Comparison of ENCODE assay signal across 18 cellular contexts in the genomic region with DNA sequence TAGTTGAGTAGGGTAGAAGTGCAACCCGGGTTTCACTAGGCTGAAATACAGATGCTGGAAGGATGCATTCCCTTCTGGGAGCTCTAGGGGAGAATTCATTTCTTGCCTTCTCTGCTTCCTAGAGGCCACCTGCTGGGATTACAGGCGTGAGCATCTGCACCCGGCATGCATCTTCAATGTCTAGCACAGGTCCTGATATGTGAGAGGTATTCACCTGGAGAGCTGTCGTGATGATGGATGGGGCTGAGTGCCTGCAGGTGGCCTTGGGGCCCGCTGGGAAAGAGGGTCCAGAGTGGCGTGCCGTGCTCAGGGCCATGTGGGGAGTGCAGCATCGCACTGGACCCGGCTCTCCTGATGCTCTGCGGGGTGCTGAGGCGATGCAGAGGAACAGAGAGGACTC. TPM values are rescaled to one million over a fixed set of nuclear protein-coding genes. Genes with fewer than 3 reads are reported as not detected.
DNase-seq lines count a peak whose midpoint lies in the region; ATAC-seq and TF ChIP-seq lines count a peak whose summit lies in the region.
"Had no signal": no experiment of that assay in that cellular context is flagged by ENCODE, and none has a peak within 500 bp of the region (broad histone marks: within the 10 kb centered on the region; RNA-seq: fewer than 3 reads in every experiment).

No MANE protein-coding gene starts in this region.

- TF ChIP-seq CTCF in left lung (IDR thresholded peaks at IDR 0.05) (no peak), brain microvascular endothelial cell (IDR thresholded peaks at IDR 0.05; ENCODE audit: low read depth, low read length, missing control alignments) (no peak)

- peaks cover 11 to 76% of the 10 kb centered on the region in 2 donors for H3K27me3 ChIP-seq in left lung
- H3K27me3 ChIP-seq in brain microvascular endothelial cell (replicated peaks): peaks cover 42% of the 10 kb centered on the region
- H3K27me3 ChIP-seq: BE2C had no signal

- H3K36me3 ChIP-seq in left lung (no peaks in the 10 kb centered on the region), brain microvascular endothelial cell (replicated peaks) (no peaks in the 10 kb centered on the region)
- H3K36me3 ChIP-seq: BE2C, HAP-1 had no signal

- ATAC-seq in left lung: peak; percentile 18
- no peak for ATAC-seq in GM18498 (IDR thresholded peaks at IDR 0.05; ENCODE audit: unreplicated experiment)

- no peak overlapping the region for H3K27ac ChIP-seq in left lung
- no peak overlapping the region for H3K27ac ChIP-seq in brain microvascular endothelial cell
- H3K27ac ChIP-seq: PC-9 had no signal

- intact Hi-C loops in left lung (cut with DNase I): no loop called here

- in situ Hi-C loops in brain microvascular endothelial cell (cut with HindIII; ENCODE audit: low pct_ligation_motif_present, low sequenced_read_pairs): no loop called here

- no peaks in the 10 kb centered on the region for H3K9me3 ChIP-seq in left lung
- H3K9me3 ChIP-seq: BE2C, HAP-1 had no signal

- no peak overlapping the region for H3K4me3 ChIP-seq in left lung
- no peak overlapping the region for H3K4me3 ChIP-seq in brain microvascular endothelial cell (ENCODE audit: low read depth, low read length)
- H3K4me3 ChIP-seq: HAP-1, PC-9 had no signal

- no peaks in the 10 kb centered on the region for H3K4me1 ChIP-seq in left lung
- H3K4me1 ChIP-seq: BE2C, HAP-1 had no signal

- DNase-seq in DMS79 (lab: John Stamatoyannopoulos, UW) (peak; percentile 59), NCI-H146 (lab: John Stamatoyannopoulos, UW) (peak; percentile 60), SHP77 (lab: John Stamatoyannopoulos, UW) (peak; percentile 62 to 63), left lung (no peak), brain microvascular endothelial cell (no peak), NCI-H128 (lab: John Stamatoyannopoulos, UW; ENCODE audit: unreplicated experiment) (no peak), HuH-7 (ENCODE audit: low spot score) (no peak)
- DNase-seq: activated naive CD4-positive, alpha-beta T cell treated with anti-CD3 and anti-CD28 coated beads, Interleukin-2, amount 10 ng/mL, durations not matched to agents 7 days and 5 days; BE2C; foreskin melanocyte; immature natural killer cell; Kasumi-1; NCI-H2081 treated with DMSO at 0.1 percent for 48 hours; stimulated activated CD4-positive, alpha-beta T cell treated with anti-CD3 and anti-CD28 coated beads, Interleukin-1b, Interleukin-23, amount 100 ng/mL, for 48 hours had no signal

RNA-seq across cellular contexts. Expression of gene NTSR2, which starts 6.6 kb away (rescaled TPM):
- total RNA-seq in left lung: not detected
- total RNA-seq: PC-9; T-helper 1 cell treated with Interleukin-12 subunit alpha and Interleukin-12 subunit beta and Interleukin-4 antibody, amounts not matched to agents 30 ng/mL and 1 ng/mL, for 36 hours had no signal

Comparison
In these comparisons a context has a peak if more than half of its experiments do, and no peak if none do; other contexts are left out.
1. DNase-seq: peak in DMS79 (single experiment), NCI-H146 (single experiment) and SHP77 (2 of 2); none in left lung (0 of 2), brain microvascular endothelial cell (single experiment), NCI-H128 (single experiment) and HuH-7 (single experiment).